Comparison of ENCODE assay signal across 1 cellular context in genomic region chr10:71059059-71059818, GRCh38.
TF ChIP-seq lines count a peak whose summit lies in the region.

No MANE protein-coding gene starts in this region.

TF ChIP-seq in GM23338, 12 proteins besides CTCF, POLR2A, EP300 and RAD21 (continued from another document):
- no peak for TF ChIP-seq ZNF462 (CRISPR knock-in tag; IDR thresholded peaks at IDR 0.05)
- no peak for TF ChIP-seq NANOG (IDR thresholded peaks at IDR 0.05; ENCODE audit: borderline replicate concordance)
TF ChIP-seq in GM23338: peak in this region for 0.
